ENCODE assay signal across 8 cellular contexts in genomic region chr22:46738961-46739870, GRCh38. TPM values are rescaled to one million over a fixed set of nuclear protein-coding genes. Genes with fewer than 3 reads are reported as not detected.
DNase-seq lines count a peak whose midpoint lies in the region; ATAC-seq and TF ChIP-seq lines count a peak whose summit lies in the region.

No MANE protein-coding gene starts in this region.

- H3K9me3 ChIP-seq in HCT116 (ENCODE audit: control insufficient read depth in 1 of 2, insufficient read depth in 1 of 2, low read depth in 1 of 2, low read length in 2 of 2) (no peaks in the 10 kb centered on the region), RWPE2 (ENCODE audit: severe bottlenecking) (no peaks in the 10 kb centered on the region), adrenal gland (replicated peaks in 1 of 3) (no peaks in the 10 kb centered on the region), skeletal muscle satellite cell (replicated peaks; ENCODE audit: low read length) (no peaks in the 10 kb centered on the region)

- intact Hi-C loops in HCT116 (cut with micrococcal nuclease), result loop anchor here (1.0 to 5.0 kb wide), 3 partner anchors 15 to 177 kb away; no protein-coding TSS in a partner anchor
- intact Hi-C loops in adrenal gland (cut with DNase I), result loop anchor here in 1 of 2 donors (10.0 kb wide), 1 partner anchor 164 kb away; no protein-coding TSS in a partner anchor

- BruUV-seq in HCT116 (replicated peaks; lab: Mats Ljungman, UMichigan), result no TSS peak

- H3K27me3 ChIP-seq in HCT116 (ENCODE audit: insufficient read depth, low read length) (no peaks in the 10 kb centered on the region), RWPE2 (ENCODE audit: insufficient read depth, poor library complexity, severe bottlenecking) (no peaks in the 10 kb centered on the region), adrenal gland (no peaks in the 10 kb centered on the region), skeletal muscle satellite cell (ENCODE audit: control insufficient read depth, insufficient read depth, low read length) (no peaks in the 10 kb centered on the region)

- TF ChIP-seq POLR2A in HCT116 (IDR thresholded peaks at IDR 0.05; ENCODE audit: borderline replicate concordance, extremely low read depth, insufficient read depth, insufficient read length) (no peak), adrenal gland (IDR thresholded peaks at IDR 0.05) (peak in 1 of 2 donors; percentile 24)

- POLR2A ChIA-PET in HCT116 (lab: Charles Lee), result interaction anchor here (1.0 to 1.8 kb wide), 4 partner anchors 15 to 60 kb away, joined by 3 to 9 read pairs (median 4); partner anchors contain the start of gene TBC1D22A

- no peak overlapping the region for H2AFZ ChIP-seq in HCT116 (ENCODE audit: low read depth, low read length, poor library complexity, severe bottlenecking)

- H4K20me1 ChIP-seq in HCT116 (ENCODE audit: insufficient read depth), result no peaks in the 10 kb centered on the region

- peak; percentile 86 for TF ChIP-seq RAD21 in HCT116 (IDR thresholded peaks at IDR 0.05; ENCODE audit: low read depth)

- peaks cover 35% of the 10 kb centered on the region for H3K79me2 ChIP-seq in HCT116 (ENCODE audit: insufficient read depth, low read length)

- WGBS in adrenal gland, 4 donors, result 23 to 63% (median 59%) methylated on average over 11 to 26 of the region's 26 CpGs

- H3K4me1 ChIP-seq in HCT116 (ENCODE audit: control insufficient read depth in 1 of 2, insufficient read depth in 2 of 2, low read length in 2 of 2) (peaks cover 20 to 31% of the 10 kb centered on the region in 2 experiments), RWPE2 (ENCODE audit: insufficient read depth, poor library complexity, severe bottlenecking) (peaks cover 9% of the 10 kb centered on the region), adrenal gland (replicated peaks in 1 of 2) (peaks cover 40 to 43% of the 10 kb centered on the region in 2 donors), skeletal muscle satellite cell (ENCODE audit: control insufficient read depth, insufficient read depth, low read length) (peaks cover 39% of the 10 kb centered on the region)

- H3K4me2 ChIP-seq in HCT116 (ENCODE audit: low read length) (peak overlapping the region; percentile 98), skeletal muscle satellite cell (ENCODE audit: low read length) (peak overlapping the region; percentile 82)

- H3K9ac ChIP-seq in HCT116 (ENCODE audit: low read length) (peak overlapping the region; percentile 82), skeletal muscle satellite cell (ENCODE audit: low read depth, low read length) (peak overlapping the region; percentile 78)

- H3K27ac ChIP-seq in HCT116 (ENCODE audit: low read depth, low read length) (peak overlapping the region; percentile 99), RWPE2 (ENCODE audit: poor library complexity, severe bottlenecking) (peak overlapping the region; percentile 80), adrenal gland (peak overlapping the region; percentile 45 to 98 (median 81))

- H3K9me2 ChIP-seq in HCT116 (ENCODE audit: insufficient read depth), result no peaks in the 10 kb centered on the region

- TF ChIP-seq CTCF in AG09309 (IDR thresholded peaks at IDR 0.05; ENCODE audit: control insufficient read depth, insufficient read depth, low read depth, low read length, missing control alignments), result peak; percentile 39
- peak; percentile 59 to 71 (median 62) for TF ChIP-seq CTCF in HCT116 (IDR thresholded peaks at IDR 0.05 in 2 of 3, conservative IDR thresholded peaks at IDR 0.05 in 1 of 3; ENCODE audit: borderline replicate concordance in 1 of 3, insufficient read depth in 1 of 3, low read depth in 2 of 3, low read length in 2 of 3)
- TF ChIP-seq CTCF in RWPE2 (IDR thresholded peaks at IDR 0.05; ENCODE audit: poor library complexity, severe bottlenecking), result peak; percentile 81
- peak in 3 of 6 experiments; percentile 9 to 39 (median 26) for TF ChIP-seq CTCF in adrenal gland (IDR thresholded peaks at IDR 0.05)

- DNase-seq in AG09309 (ENCODE audit: low read depth) (no peak), HCT116 (ENCODE audit: low read depth, low spot score) (peak; percentile 81), RWPE2 (ENCODE audit: low spot score) (peak; percentile 86), adrenal gland (peak in 6 of 7 donors; percentile 53 to 85 (median 80)), hepatic stellate cell (ENCODE audit: low spot score) (peak; percentile 88)
- no peak for DNase-seq in NK-92 treated with Interleukin-12 subunit alpha and Interleukin-12 subunit beta, amount 100 ng/mL, for 24 hours (lab: John Stamatoyannopoulos, UW)

- CTCF ChIA-PET in HCT116 (lab: Charles Lee), result interaction anchor here (0.9 to 3.5 kb wide), 11 partner anchors 11 to 176 kb away, joined by 3 to 20 read pairs (median 5); partner anchors contain the start of gene TBC1D22A

- H3K36me3 ChIP-seq in HCT116 (ENCODE audit: control insufficient read depth in 1 of 2, insufficient read depth in 2 of 2, low read length in 2 of 2), result no peaks in the 10 kb centered on the region
- peaks cover 7% of the 10 kb centered on the region; the same call in 1 of the 2 replicates for H3K36me3 ChIP-seq in RWPE2 (ENCODE audit: low read depth)
- no peaks in the 10 kb centered on the region for H3K36me3 ChIP-seq in adrenal gland (replicated peaks in 1 of 2)
- H3K36me3 ChIP-seq in skeletal muscle satellite cell (ENCODE audit: insufficient read depth, low read length), result no peaks in the 10 kb centered on the region

- ATAC-seq in HCT116 (peak; percentile 83), RWPE2 (ENCODE audit: low read depth) (peak; percentile 88), HG02571 (IDR thresholded peaks at IDR 0.05; ENCODE audit: unreplicated experiment) (no peak)

- H3K4me3 ChIP-seq in AG09309 (ENCODE audit: control insufficient read depth, low read depth, low read length) (peak overlapping the region; percentile 77), HCT116 (replicated peaks in 1 of 2; ENCODE audit: low read depth in 1 of 2, low read length in 2 of 2) (peak overlapping the region; percentile 72 to 75), RWPE2 (ENCODE audit: severe bottlenecking) (peak overlapping the region; percentile 95), adrenal gland (peak overlapping the region in 2 of 4 donors; percentile 73 to 86), skeletal muscle satellite cell (ENCODE audit: low read length) (peak overlapping the region; percentile 68)

- RAD21 ChIA-PET in HCT116 (lab: Charles Lee; ENCODE audit: low non-redundant PET in 1 of 2, low total read pairs in 2 of 2, uncharacterized antibody in 2 of 2, unreplicated experiment in 2 of 2), result interaction anchor here (0.6 to 2.1 kb wide), 8 partner anchors 20 to 384 kb away, joined by 3 to 7 read pairs (median 3); no protein-coding TSS in a partner anchor

TF ChIP-seq in HCT116, 20 proteins besides CTCF, POLR2A, EP300 and RAD21:
- TF ChIP-seq ZFX (IDR thresholded peaks at IDR 0.05) (peak; percentile 36; the same call in 1 of the 2 replicates), MAX (IDR thresholded peaks at IDR 0.05) (peak; percentile 100), CBX3 (IDR thresholded peaks at IDR 0.05; ENCODE audit: low read depth) (peak; percentile 87; the same call in 1 of the 2 replicates), POLR2AphosphoS5 (IDR thresholded peaks at IDR 0.05; ENCODE audit: low read depth, low read length) (peak; percentile 60; the same call in 1 of the 2 replicates), ZBTB33 (IDR thresholded peaks at IDR 0.05; ENCODE audit: extremely low read depth, insufficient replicate concordance, low read length) (no peak), ZNF274 (IDR thresholded peaks at IDR 0.05; ENCODE audit: low read depth, low read length) (no peak), YY1 (IDR thresholded peaks at IDR 0.05; ENCODE audit: extremely low read depth, insufficient replicate concordance, low read depth, low read length) (peak; percentile 45), SIN3A (IDR thresholded peaks at IDR 0.05; ENCODE audit: low read depth) (peak; percentile 90)

RNA-seq across cellular contexts. Expression of gene CERK, which starts 1.2 kb away (rescaled TPM):
- total RNA-seq in HCT116 (2021; ENCODE audit: unreplicated experiment), result 35.0 TPM
- 24.9 and 28.5 TPM in 2 replicates for polyA plus RNA-seq in HCT116 (2012)
- 10 to 100 TPM; 34.0 to 92.1 (median 48.0) TPM for total RNA-seq in adrenal gland
- polyA plus RNA-seq in adrenal gland, result 10 to 100 TPM; 18.6 to 24.3 (median 19.5) TPM
- total RNA-seq in skeletal muscle satellite cell (2012; rRNA removed), result 22.1 and 26.4 TPM in 2 replicates

RNA-seq across cellular contexts. Expression of gene TBC1D22A, which starts 23.2 kb away (rescaled TPM):
- total RNA-seq in HCT116 (2021; ENCODE audit: unreplicated experiment) (20.9 TPM), adrenal gland (10 to 100 TPM; 18.8 to 44.2 (median 29.9) TPM)
- polyA plus RNA-seq in HCT116 (2012), result 18.6 and 19.1 TPM in 2 replicates
- 10 to 100 TPM; 11.5 to 17.4 (median 14.9) TPM for polyA plus RNA-seq in adrenal gland
- 10.7 and 12.2 TPM in 2 replicates for total RNA-seq in skeletal muscle satellite cell (2012; rRNA removed)

Comparison
In these comparisons a context has a peak if more than half of its experiments do, and no peak if none do; other contexts are left out.
1. DNase-seq: peak in HCT116 (single experiment), RWPE2 (single experiment), adrenal gland (6 of 7) and hepatic stellate cell (single experiment); none in AG09309 (single experiment) and NK-92 treated with Interleukin-12 subunit alpha and Interleukin-12 subunit beta, amount 100 ng/mL, for 24 hours (single experiment).
2. Peak in every context shown above with its lines, with median percentiles within 50 percentile points of each other: H3K27ac ChIP-seq.